16 cellular contexts compared by ENCODE assay signal in the genomic region with DNA sequence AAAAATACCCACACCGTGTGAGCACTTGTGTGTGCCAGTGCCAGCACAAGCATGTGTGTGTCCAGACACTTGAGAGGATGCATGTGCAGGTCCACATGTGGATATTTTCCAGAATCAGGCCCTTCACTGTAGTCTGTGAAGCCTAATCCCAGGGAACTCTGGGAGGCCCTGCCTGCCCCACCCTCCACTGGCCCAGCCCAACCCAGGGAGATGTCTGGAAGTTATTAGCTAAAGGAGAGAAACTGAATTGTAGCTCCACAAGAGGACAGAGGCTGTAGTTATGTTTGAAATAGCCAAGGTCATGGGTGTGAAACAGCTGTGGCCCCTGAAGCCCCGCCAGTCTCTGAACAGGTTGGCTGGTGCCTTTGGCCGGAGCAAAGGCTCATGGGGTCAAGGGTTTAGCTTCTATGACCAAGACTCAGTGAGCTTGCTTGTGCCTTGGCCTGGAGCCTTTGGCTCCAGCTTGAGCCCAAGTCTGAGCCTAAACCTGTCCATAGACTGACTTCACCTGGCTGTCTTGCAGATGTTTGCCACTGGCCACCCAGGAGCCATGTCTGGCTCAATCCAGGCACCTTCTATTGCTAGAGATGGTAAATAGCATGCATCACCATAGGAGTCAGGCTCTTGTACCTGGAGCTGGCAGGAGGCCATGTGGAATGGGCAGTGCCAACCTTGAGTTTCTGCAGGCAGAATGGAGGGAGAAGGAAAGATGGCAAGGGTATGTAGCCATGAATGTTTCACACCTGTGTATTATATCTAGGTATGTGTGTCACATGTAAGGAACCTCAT.
"Had no signal": no experiment of that assay in that cellular context is flagged by ENCODE, and none has a peak within 500 bp of the region (broad histone marks: within the 10 kb centered on the region; RNA-seq: fewer than 3 reads in every experiment).

No MANE protein-coding gene starts in this region.

- ATAC-seq: activated CD8-positive, alpha-beta T cell treated with anti-CD3 and anti-CD28 coated beads, Interleukin-2, amount 10 ng/mL, durations not matched to agents 7 days and 5 days; effector memory CD8-positive, alpha-beta T cell; left ventricle myocardium superior; stimulated activated naive CD8-positive, alpha-beta T cell treated with anti-CD3 and anti-CD28 coated beads, Interleukin-15, amount 100 ng/mL, for 72 hours had no signal

- H3K9me3 ChIP-seq: adrenal gland, thoracic aorta had no signal

- H3K27ac ChIP-seq: adrenal gland, hepatocyte, thoracic aorta, WERI-Rb-1 had no signal

- H2AFZ ChIP-seq: hepatocyte had no signal

- H3K4me1 Mint-ChIP-seq: activated naive CD4-positive, alpha-beta T cell treated with anti-CD3 and anti-CD28 coated beads, Interleukin-2, amount 10 ng/mL, durations not matched to agents 7 days and 5 days; stimulated activated naive CD8-positive, alpha-beta T cell treated with anti-CD3 and anti-CD28 coated beads, Interleukin-15, amount 100 ng/mL, for 72 hours had no signal

- H3K36me3 Mint-ChIP-seq: activated naive CD4-positive, alpha-beta T cell treated with anti-CD3 and anti-CD28 coated beads, Interleukin-2, amount 10 ng/mL, durations not matched to agents 7 days and 5 days had no signal

- H3K4me2 ChIP-seq: hepatocyte had no signal

- H3K4me1 ChIP-seq: adrenal gland had no signal

- H3K4me3 Mint-ChIP-seq: activated CD8-positive, alpha-beta T cell treated with anti-CD3 and anti-CD28 coated beads, Interleukin-2, amount 10 ng/mL, durations not matched to agents 7 days and 5 days; activated naive CD4-positive, alpha-beta T cell treated with anti-CD3 and anti-CD28 coated beads, Interleukin-2, amount 10 ng/mL, durations not matched to agents 7 days and 5 days; effector memory CD8-positive, alpha-beta T cell; nephron progenitor cell; stimulated activated naive CD8-positive, alpha-beta T cell treated with anti-CD3 and anti-CD28 coated beads, Interleukin-15, amount 100 ng/mL, for 72 hours had no signal

- H3K36me3 ChIP-seq: adrenal gland, thoracic aorta, WERI-Rb-1 had no signal

- H3K27ac Mint-ChIP-seq: activated CD8-positive, alpha-beta T cell treated with anti-CD3 and anti-CD28 coated beads, Interleukin-2, amount 10 ng/mL, durations not matched to agents 7 days and 5 days; activated naive CD4-positive, alpha-beta T cell treated with anti-CD3 and anti-CD28 coated beads, Interleukin-2, amount 10 ng/mL, durations not matched to agents 7 days and 5 days; effector memory CD8-positive, alpha-beta T cell; nephron progenitor cell; stimulated activated naive CD8-positive, alpha-beta T cell treated with anti-CD3 and anti-CD28 coated beads, Interleukin-15, amount 100 ng/mL, for 72 hours had no signal

- H3K4me3 ChIP-seq: adrenal gland, hepatocyte, thoracic aorta had no signal

- H3K9me3 Mint-ChIP-seq: activated naive CD4-positive, alpha-beta T cell treated with anti-CD3 and anti-CD28 coated beads, Interleukin-2, amount 10 ng/mL, durations not matched to agents 7 days and 5 days; effector memory CD8-positive, alpha-beta T cell; nephron progenitor cell; stimulated activated naive CD8-positive, alpha-beta T cell treated with anti-CD3 and anti-CD28 coated beads, Interleukin-15, amount 100 ng/mL, for 72 hours had no signal

- DNase-seq: activated CD4-positive, alpha-beta T cell treated with anti-CD3 and anti-CD28 coated beads for 4 hours; activated CD8-positive, alpha-beta T cell treated with anti-CD3 and anti-CD28 coated beads, Interleukin-2, amount 10 ng/mL, durations not matched to agents 7 days and 5 days; activated naive CD4-positive, alpha-beta T cell treated with anti-CD3 and anti-CD28 coated beads, Interleukin-2, amount 10 ng/mL, durations not matched to agents 7 days and 5 days; adrenal gland; central memory CD4-positive, alpha-beta T cell; effector memory CD8-positive, alpha-beta T cell; kidney; left ventricle myocardium superior; mesenchymal stem cell; nephron progenitor cell; stimulated activated CD4-positive, alpha-beta T cell treated with anti-CD3 and anti-CD28 coated beads, Interleukin-15, amount 100 ng/mL, for 24 hours; stimulated activated CD4-positive, alpha-beta T cell treated with anti-CD3 and anti-CD28 coated beads, Interleukin-4, amount 100 ng/mL, for 4 hours; stimulated activated naive CD8-positive, alpha-beta T cell treated with anti-CD3 and anti-CD28 coated beads, Interleukin-15, amount 100 ng/mL, for 72 hours; WERI-Rb-1 had no signal

- H3K27me3 Mint-ChIP-seq: activated naive CD4-positive, alpha-beta T cell treated with anti-CD3 and anti-CD28 coated beads, Interleukin-2, amount 10 ng/mL, durations not matched to agents 7 days and 5 days; stimulated activated naive CD8-positive, alpha-beta T cell treated with anti-CD3 and anti-CD28 coated beads, Interleukin-15, amount 100 ng/mL, for 72 hours had no signal
